30 cellular contexts compared by ENCODE assay signal in the genomic region with DNA sequence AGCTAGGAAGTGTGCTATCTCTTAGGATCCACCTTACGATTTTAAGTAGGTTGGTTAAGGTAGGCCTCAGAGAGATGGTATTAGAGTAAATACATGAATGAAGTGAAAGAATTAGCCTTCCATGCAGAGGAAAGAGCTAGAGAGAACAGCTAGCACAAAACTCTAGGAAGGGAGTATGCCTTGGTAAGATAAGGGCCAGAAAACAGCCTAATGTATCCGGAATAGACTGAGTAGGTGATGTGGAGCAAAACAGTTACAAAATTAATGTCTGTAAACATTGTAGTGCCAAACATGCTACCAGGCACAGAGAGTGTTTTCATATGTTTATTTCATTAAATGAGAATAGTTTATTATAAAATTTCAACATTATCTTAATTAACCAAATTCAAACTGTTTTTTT.
"Had no signal": no experiment of that assay in that cellular context is flagged by ENCODE, and none has a peak within 500 bp of the region (broad histone marks: within the 10 kb centered on the region; RNA-seq: fewer than 3 reads in every experiment).

No MANE protein-coding gene starts in this region.

- H3K36me3 Mint-ChIP-seq: naive thymus-derived CD8-positive, alpha-beta T cell; natural killer cell treated with Interleukin-12 subunit alpha and Interleukin-12 subunit beta and Interleukin-15 and Interleukin-18, amount 100 ng/mL, for 72 hours; stimulated activated effector memory CD8-positive, alpha-beta T cell treated with anti-CD3 and anti-CD28 coated beads, Interleukin-12 subunit alpha, Interleukin-12 subunit beta, amount 100 ng/mL, for 72 hours; stimulated activated naive B cell treated with anti-CD40 and anti-IgM and Interleukin-4, amounts not matched to agents 10 μg/mL and 1 μg/mL and 100 μg/mL, for 72 hours had no signal

- H3K9ac ChIP-seq: parathyroid adenoma had no signal

- H3K4me1 Mint-ChIP-seq: naive thymus-derived CD8-positive, alpha-beta T cell; stimulated activated effector memory CD8-positive, alpha-beta T cell treated with anti-CD3 and anti-CD28 coated beads, Interleukin-12 subunit alpha, Interleukin-12 subunit beta, amount 100 ng/mL, for 72 hours; stimulated activated naive B cell treated with anti-CD40 and anti-IgM and Interleukin-4, amounts not matched to agents 10 μg/mL and 1 μg/mL and 100 μg/mL, for 72 hours had no signal

- H3K79me2 ChIP-seq: parathyroid adenoma had no signal

- H3K27ac ChIP-seq: ovary, parathyroid adenoma, psoas muscle, right lobe of liver, sigmoid colon, stomach, thoracic aorta, thyroid gland, tibial nerve, upper lobe of left lung, vagina had no signal

- H2AFZ ChIP-seq: parathyroid adenoma had no signal

- H3K36me3 ChIP-seq: ovary, right lobe of liver, sigmoid colon, stomach, thoracic aorta, thyroid gland, tibial nerve, upper lobe of left lung, vagina had no signal

- H3K27ac Mint-ChIP-seq: naive thymus-derived CD8-positive, alpha-beta T cell; natural killer cell treated with Interleukin-12 subunit alpha and Interleukin-12 subunit beta and Interleukin-15 and Interleukin-18, amount 100 ng/mL, for 72 hours; nephron progenitor cell; stimulated activated effector memory CD8-positive, alpha-beta T cell treated with anti-CD3 and anti-CD28 coated beads, Interleukin-12 subunit alpha, Interleukin-12 subunit beta, amount 100 ng/mL, for 72 hours; stimulated activated naive B cell treated with anti-CD40 and anti-IgM and Interleukin-4, amounts not matched to agents 10 μg/mL and 1 μg/mL and 100 μg/mL, for 72 hours; stimulated activated naive CD8-positive, alpha-beta T cell treated with anti-CD3 and anti-CD28 coated beads, Interleukin-15, Interleukin-2, amounts not matched to agents 100 ng/mL and 50 ng/mL, for 24 hours had no signal

- H3K4me3 Mint-ChIP-seq: naive thymus-derived CD8-positive, alpha-beta T cell; natural killer cell treated with Interleukin-12 subunit alpha and Interleukin-12 subunit beta and Interleukin-15 and Interleukin-18, amount 100 ng/mL, for 72 hours; nephron progenitor cell; neural crest cell; stimulated activated effector memory CD8-positive, alpha-beta T cell treated with anti-CD3 and anti-CD28 coated beads, Interleukin-12 subunit alpha, Interleukin-12 subunit beta, amount 100 ng/mL, for 72 hours; stimulated activated naive B cell treated with anti-CD40 and anti-IgM and Interleukin-4, amounts not matched to agents 10 μg/mL and 1 μg/mL and 100 μg/mL, for 72 hours; stimulated activated naive CD8-positive, alpha-beta T cell treated with anti-CD3 and anti-CD28 coated beads, Interleukin-15, Interleukin-2, amounts not matched to agents 100 ng/mL and 50 ng/mL, for 24 hours had no signal

- FAIRE-seq: small intestine, urothelium cell line had no signal

- H3K4me1 ChIP-seq: parathyroid adenoma, psoas muscle, right lobe of liver, sigmoid colon, stomach, thyroid gland, tibial nerve, upper lobe of left lung, vagina had no signal

- H3K9me3 ChIP-seq: ovary, psoas muscle, right lobe of liver, sigmoid colon, stomach, thoracic aorta, thyroid gland, tibial nerve, upper lobe of left lung, vagina had no signal

- H3K27me3 ChIP-seq: ovary, right lobe of liver, sigmoid colon, stomach, thyroid gland, tibial nerve, upper lobe of left lung, vagina had no signal

- ATAC-seq: naive thymus-derived CD8-positive, alpha-beta T cell; natural killer cell treated with Interleukin-12 subunit alpha and Interleukin-12 subunit beta and Interleukin-15 and Interleukin-18, amount 100 ng/mL, for 72 hours; psoas muscle; right cardiac atrium; right lobe of liver; stimulated activated effector memory CD8-positive, alpha-beta T cell treated with anti-CD3 and anti-CD28 coated beads, Interleukin-12 subunit alpha, Interleukin-12 subunit beta, amount 100 ng/mL, for 72 hours; stimulated activated naive B cell treated with anti-CD40 and anti-IgM and Interleukin-4, amounts not matched to agents 10 μg/mL and 1 μg/mL and 100 μg/mL, for 72 hours had no signal

- H3K9me3 Mint-ChIP-seq: nephron progenitor cell; neural crest cell; stimulated activated naive B cell treated with anti-CD40 and anti-IgM and Interleukin-4, amounts not matched to agents 10 μg/mL and 1 μg/mL and 100 μg/mL, for 72 hours; stimulated activated naive CD8-positive, alpha-beta T cell treated with anti-CD3 and anti-CD28 coated beads, Interleukin-15, Interleukin-2, amounts not matched to agents 100 ng/mL and 50 ng/mL, for 24 hours had no signal

- DNase-seq: naive thymus-derived CD8-positive, alpha-beta T cell; nephron progenitor cell; occipital lobe; ovary; posterior cingulate gyrus; psoas muscle; right cardiac atrium; right lobe of liver; sigmoid colon; small intestine; stimulated activated CD4-positive, alpha-beta T cell treated with anti-CD3 and anti-CD28 coated beads, Interleukin-15, amount 100 ng/mL, for 24 hours; stimulated activated CD4-positive, alpha-beta T cell treated with anti-CD3 and anti-CD28 coated beads, Interleukin-2, amount 100 ng/mL, for 24 hours; stimulated activated CD4-positive, alpha-beta T cell treated with anti-CD3 and anti-CD28 coated beads, Interleukin-2, amount 100 ng/mL, for 48 hours; stimulated activated CD4-positive, alpha-beta T cell treated with anti-CD3 and anti-CD28 coated beads, Interleukin-4, amount 100 ng/mL, for 24 hours; stimulated activated naive B cell treated with anti-CD40 and anti-IgM and Interleukin-4, amounts not matched to agents 10 μg/mL and 1 μg/mL and 100 μg/mL, for 72 hours; stimulated activated naive CD4-positive, alpha-beta T cell treated with Interleukin-2 at 50 U/mL for 16 hours; stomach; thyroid gland; trophoblast cell; upper lobe of left lung had no signal

- H3K27me3 Mint-ChIP-seq: naive thymus-derived CD8-positive, alpha-beta T cell; natural killer cell treated with Interleukin-12 subunit alpha and Interleukin-12 subunit beta and Interleukin-15 and Interleukin-18, amount 100 ng/mL, for 72 hours; progenitor cell of endocrine pancreas; stimulated activated naive B cell treated with anti-CD40 and anti-IgM and Interleukin-4, amounts not matched to agents 10 μg/mL and 1 μg/mL and 100 μg/mL, for 72 hours; stimulated activated naive CD8-positive, alpha-beta T cell treated with anti-CD3 and anti-CD28 coated beads, Interleukin-15, Interleukin-2, amounts not matched to agents 100 ng/mL and 50 ng/mL, for 24 hours had no signal

- H3K4me3 ChIP-seq: ovary, psoas muscle, right lobe of liver, sigmoid colon, stomach, thoracic aorta, thyroid gland, tibial nerve, upper lobe of left lung, vagina had no signal
